10 cellular contexts compared by ENCODE assay signal in the genomic region with DNA sequence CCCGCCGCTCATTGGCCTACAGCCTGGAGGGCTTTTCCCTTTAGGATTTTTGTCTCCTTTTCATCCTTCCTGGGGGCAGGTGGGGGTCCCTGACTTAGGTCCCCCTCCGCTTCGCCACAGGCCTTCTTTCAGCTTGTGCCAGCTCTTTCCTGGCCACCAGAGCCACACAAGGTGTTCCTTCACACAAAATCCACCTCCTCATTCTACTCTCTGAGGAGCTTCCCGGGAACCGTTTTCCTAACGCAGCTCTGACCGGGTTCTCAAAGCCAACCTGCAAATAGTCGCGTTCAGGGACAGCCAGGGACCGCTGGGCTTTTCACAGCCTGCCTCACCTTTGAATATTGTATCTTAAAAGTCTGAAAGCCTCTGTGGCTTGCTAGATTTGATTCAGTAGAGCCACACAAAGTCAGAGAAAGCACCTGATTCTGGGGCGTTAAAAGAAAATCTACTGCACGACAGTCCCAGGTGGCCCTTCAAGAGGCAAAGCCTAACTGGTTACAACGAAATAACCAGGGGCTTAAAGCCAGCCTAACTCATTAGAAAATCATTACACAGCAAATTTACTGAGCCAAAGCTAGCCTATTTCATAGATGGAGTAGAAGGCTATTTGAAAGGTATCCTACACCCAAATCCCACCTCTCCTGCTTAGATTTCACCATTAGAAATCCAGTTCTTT. TPM values are rescaled to one million over a fixed set of nuclear protein-coding genes. Genes with fewer than 3 reads are reported as not detected.
DNase-seq lines count a peak whose midpoint lies in the region; ATAC-seq and TF ChIP-seq lines count a peak whose summit lies in the region.
"Had no signal": no experiment of that assay in that cellular context is flagged by ENCODE, and none has a peak within 500 bp of the region (broad histone marks: within the 10 kb centered on the region; RNA-seq: fewer than 3 reads in every experiment).

No MANE protein-coding gene starts in this region.

- no peaks in the 10 kb centered on the region for H3K9me3 ChIP-seq in left ventricle myocardium inferior (replicated peaks)
- no peaks in the 10 kb centered on the region for H3K9me3 ChIP-seq in upper lobe of right lung

- H3K4me1 Mint-ChIP-seq in chondrocyte (ENCODE audit: low read depth) (peaks cover 12% of the 10 kb centered on the region), mesothelial cell of epicardium (peaks cover 77% of the 10 kb centered on the region)

- H3K4me3 ChIP-seq in left ventricle myocardium inferior (peak overlapping the region; percentile 55), upper lobe of right lung (peak overlapping the region; percentile 25)

- ATAC-seq in upper lobe of right lung: no peak
- no peak for ATAC-seq in GM21390 (IDR thresholded peaks at IDR 0.05; ENCODE audit: unreplicated experiment)

- H3K4me1 ChIP-seq in left ventricle myocardium inferior (peaks cover 4% of the 10 kb centered on the region), upper lobe of right lung (no peaks in the 10 kb centered on the region)

- H3K27ac Mint-ChIP-seq in chondrocyte (ENCODE audit: unreplicated experiment) (no peak overlapping the region), mesothelial cell of epicardium (peak overlapping the region; percentile 93)

- H3K4me3 Mint-ChIP-seq in chondrocyte (ENCODE audit: unreplicated experiment) (peak overlapping the region; percentile 74), mesothelial cell of epicardium (peak overlapping the region; percentile 78)

- no peak for DNase-seq in left ventricle myocardium inferior
- DNase-seq in cardiac septum (ENCODE audit: low spot score): no peak
- DNase-seq in chondrocyte (ENCODE audit: low spot score): no peak
- DNase-seq in mesothelial cell of epicardium (ENCODE audit: low spot score in 2 of 2, unreplicated experiment in 2 of 2): no peak
- no peak for DNase-seq in upper lobe of right lung
- no peak for DNase-seq in iPS-NIHi7 (ENCODE audit: extremely low spot score)
- DNase-seq in GM03348 (ENCODE audit: low spot score): no peak
- DNase-seq: Karpas-422, SHP77 treated with DMSO at 0.1 percent for 48 hours had no signal

- H3K27me3 Mint-ChIP-seq in chondrocyte (ENCODE audit: low read depth): peaks cover 13% of the 10 kb centered on the region
- H3K27me3 Mint-ChIP-seq in mesothelial cell of epicardium (ENCODE audit: low read depth): no peaks in the 10 kb centered on the region

- H3K27ac ChIP-seq in left ventricle myocardium inferior (replicated peaks) (no peak overlapping the region), upper lobe of right lung (no peak overlapping the region)

- H3K27me3 ChIP-seq in left ventricle myocardium inferior (ENCODE audit: low read depth) (peaks cover 36% of the 10 kb centered on the region), upper lobe of right lung (no peaks in the 10 kb centered on the region)

- intact Hi-C loops in left ventricle myocardium inferior (cut with micrococcal nuclease) (no loop called here), cardiac septum (cut with DNase I) (no loop called here), upper lobe of right lung (cut with DNase I) (no loop called here)

- H3K9me3 Mint-ChIP-seq in chondrocyte (ENCODE audit: low read depth) (no peaks in the 10 kb centered on the region), mesothelial cell of epicardium (no peaks in the 10 kb centered on the region)

- H3K36me3 ChIP-seq in left ventricle myocardium inferior (no peaks in the 10 kb centered on the region), upper lobe of right lung (no peaks in the 10 kb centered on the region)

- no peak for TF ChIP-seq CTCF in left ventricle myocardium inferior (IDR thresholded peaks at IDR 0.05; ENCODE audit: borderline replicate concordance)
- TF ChIP-seq CTCF in chondrocyte (IDR thresholded peaks at IDR 0.05): no peak
- TF ChIP-seq CTCF in mesothelial cell of epicardium (IDR thresholded peaks at IDR 0.05; ENCODE audit: unreplicated experiment): no peak
- no peak for TF ChIP-seq CTCF in upper lobe of right lung (IDR thresholded peaks at IDR 0.05)

- H3K36me3 Mint-ChIP-seq in chondrocyte (ENCODE audit: low read depth) (no peaks in the 10 kb centered on the region), mesothelial cell of epicardium (no peaks in the 10 kb centered on the region)

RNA-seq across cellular contexts. Expression of gene GPC3, which starts 0.8 kb away (rescaled TPM):
- total RNA-seq in left ventricle myocardium inferior: 5.4 TPM
- total RNA-seq in cardiac septum: 1.6 TPM
- total RNA-seq in chondrocyte: 1.5 to 5.9 TPM (median 1.9 TPM) in 3 replicates
- total RNA-seq in mesothelial cell of epicardium: 837 to 864 TPM (median 859 TPM) in 3 replicates
- 67.7 TPM for total RNA-seq in upper lobe of right lung

Comparison
In these comparisons a context has a peak if more than half of its experiments do, and no peak if none do; other contexts are left out.
1. RNA of gene GPC3, which starts 0.8 kb away (total RNA-seq): 837 to 864 TPM in mesothelial cell of epicardium; 67.7 TPM in upper lobe of right lung (single experiment), 5.4 TPM in left ventricle myocardium inferior (single experiment), 1.5 to 5.9 TPM in chondrocyte and 1.6 TPM in cardiac septum (single experiment); every median in the first group is over 10 times any median in the second.